Comparison of ENCODE assay signal across 1 cellular context in genomic region chr1:25782608-25783201, GRCh38.
A peak's percentile ranks its signal among the peaks of the same experiment; 100 is the strongest.
TF ChIP-seq lines count a peak whose summit lies in the region.

No MANE protein-coding gene starts in this region.

TF ChIP-seq in K562, 482 proteins besides CTCF, POLR2A, EP300 and RAD21 (continued from another document and continues in another):
- TF ChIP-seq ZBTB33 (CRISPR knock-in tag; IDR thresholded peaks at IDR 0.05) (0 out of 2 replicates have a peak, but pooled peaks have one; percentile 12), ZNF561 (CRISPR knock-in tag; conservative IDR thresholded peaks at IDR 0.05) (no peak), CHCHD3 (CRISPR knock-in tag; IDR thresholded peaks at IDR 0.05) (no peak), ZSCAN29 (IDR thresholded peaks at IDR 0.05) (no peak), RBBP5 (IDR thresholded peaks at IDR 0.05; ENCODE audit: borderline replicate concordance, insufficient read depth, low read length, poor library complexity, severe bottlenecking) (no peak), ZNF707 (CRISPR knock-in tag; conservative IDR thresholded peaks at IDR 0.05) (no peak), RBM17 (IDR thresholded peaks at IDR 0.05; ENCODE audit: borderline replicate concordance, low read depth, low read length) (no peak), NCOA2 (IDR thresholded peaks at IDR 0.05; ENCODE audit: partially characterized antibody in 2 of 2) (no peak), ZNF143 (CRISPR knock-in tag; IDR thresholded peaks at IDR 0.05) (peak; percentile 15; the same call in 1 of the 2 replicates), RBM15 (IDR thresholded peaks at IDR 0.05; ENCODE audit: insufficient read depth, low read length) (no peak), STAT5A (IDR thresholded peaks at IDR 0.05; ENCODE audit: borderline replicate concordance, low read length) (peak; percentile 76), UBTF (IDR thresholded peaks at IDR 0.05; ENCODE audit: borderline replicate concordance in 1 of 2, low read depth in 2 of 2, low read length in 2 of 2) (0 out of 4 replicates have a peak, but pooled peaks of 1 of the 2 experiments have one; percentile 52), NCOA1 (IDR thresholded peaks at IDR 0.05; ENCODE audit: low read depth) (peak; percentile 77; the same call in 1 of the 2 replicates), CHD7 (IDR thresholded peaks at IDR 0.05; ENCODE audit: low read depth, low read length) (no peak), PHTF2 (CRISPR knock-in tag; IDR thresholded peaks at IDR 0.05) (no peak), IRF2 (CRISPR knock-in tag; IDR thresholded peaks at IDR 0.05) (no peak), SMARCC2 (IDR thresholded peaks at IDR 0.05; ENCODE audit: low read depth) (peak; percentile 58; the same call in 1 of the 2 replicates), POLR3G (IDR thresholded peaks at IDR 0.05; ENCODE audit: extremely low read depth, insufficient read length, insufficient replicate concordance) (no peak), TBL1XR1 (IDR thresholded peaks at IDR 0.05; ENCODE audit: low read length in 2 of 2) (peak in 1 of 2 experiments; percentile 16; a peak in 1 of 4 replicates), SIN3B (IDR thresholded peaks at IDR 0.05; ENCODE audit: low read depth) (no peak), MITF (IDR thresholded peaks at IDR 0.05) (peak; percentile 83; the same call in 1 of the 2 replicates), ETV1 (tag; conservative IDR thresholded peaks at IDR 0.05; ENCODE audit: low read depth) (peak; percentile 99), RFX5 (IDR thresholded peaks at IDR 0.05; ENCODE audit: low read depth, low read length) (no peak), ZNF583 (CRISPR knock-in tag; IDR thresholded peaks at IDR 0.05) (no peak; the same call in 1 of the 2 replicates), ZNF655 (CRISPR knock-in tag; IDR thresholded peaks at IDR 0.05) (no peak), CHAMP1 (IDR thresholded peaks at IDR 0.05) (no peak), DEAF1 (CRISPR knock-in tag; IDR thresholded peaks at IDR 0.05) (no peak), THRB (CRISPR knock-in tag; conservative IDR thresholded peaks at IDR 0.05) (no peak)
